Comparison of ENCODE assay signal across 28 cellular contexts in the genomic region with DNA sequence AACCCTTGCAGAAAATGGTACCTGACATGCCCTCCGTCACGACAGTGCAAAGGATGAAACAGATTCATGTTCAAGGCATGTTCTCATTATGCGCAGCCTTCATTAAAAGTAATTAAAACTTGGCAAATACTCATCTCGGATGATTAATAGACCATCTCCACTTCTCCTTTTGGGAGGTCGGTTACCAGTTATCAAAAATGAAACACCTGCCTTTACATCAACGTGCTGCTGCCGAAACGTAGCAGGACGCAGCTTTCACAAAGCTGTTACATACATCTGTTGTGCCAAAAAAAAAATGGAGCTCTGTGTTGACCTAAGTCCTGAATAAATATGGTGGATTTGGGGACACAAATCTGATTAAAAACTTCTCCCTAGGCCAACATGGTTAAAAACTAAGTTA.
"Had no signal": no experiment of that assay in that cellular context is flagged by ENCODE, and none has a peak within 500 bp of the region (broad histone marks: within the 10 kb centered on the region; RNA-seq: fewer than 3 reads in every experiment).

No MANE protein-coding gene starts in this region.

- FAIRE-seq: colon, TTC549 had no signal

- ATAC-seq: activated CD4-positive, alpha-beta T cell treated with anti-CD3 and anti-CD28 coated beads for 36 hours; activated CD4-positive, CD25-positive, alpha-beta regulatory T cell treated with anti-CD3 and anti-CD28 coated beads, Interleukin-2, amount 50 U/mL, for 24 hours; activated CD8-positive, alpha-beta T cell treated with anti-CD3 and anti-CD28 coated beads, Interleukin-2, amount 10 ng/mL, durations not matched to agents 7 days and 5 days had no signal

- DNase-seq: activated CD4-positive, alpha-beta T cell treated with anti-CD3 and anti-CD28 coated beads for 36 hours; activated CD4-positive, alpha-beta T cell treated with anti-CD3 and anti-CD28 coated beads, Interleukin-2, amount 10 ng/mL, durations not matched to agents 7 days and 5 days; activated CD4-positive, alpha-beta T cell treated with anti-CD3 and anti-CD28 coated beads, Interleukin-2, amount 50 U/mL, for 48 hours; activated CD8-positive, alpha-beta T cell treated with anti-CD3 and anti-CD28 coated beads, Interleukin-2, amount 10 ng/mL, durations not matched to agents 7 days and 5 days; activated gamma-delta T cell; activated naive CD4-positive, alpha-beta T cell treated with Interleukin-2 at 50 U/mL for 16 hours; activated naive CD8-positive, alpha-beta T cell treated with anti-CD3 and anti-CD28 coated beads, Interleukin-2, amount 10 ng/mL, durations not matched to agents 7 days and 5 days; activated T-cell treated with anti-CD3 and anti-CD28 coated beads, Interleukin-2, amount 50 U/mL, for 24 hours; anterior cingulate cortex; central memory CD4-positive, alpha-beta T cell; Kasumi-1; KBM-7; MM.1S; MV-4-11; NCI-H1092 treated with DMSO at 0.1 percent for 48 hours; NCI-H1436; NCI-H1694; NCI-H1930; NCI-H2081 treated with DMSO at 0.1 percent for 48 hours; NCI-H226; NCI-H446 treated with DMSO at 0.1 percent for 48 hours; NCI-H524; OCI-M1; Right ventricle myocardium superior; T1000 had no signal
